Comparison of ENCODE assay signal across 27 cellular contexts in the genomic region with DNA sequence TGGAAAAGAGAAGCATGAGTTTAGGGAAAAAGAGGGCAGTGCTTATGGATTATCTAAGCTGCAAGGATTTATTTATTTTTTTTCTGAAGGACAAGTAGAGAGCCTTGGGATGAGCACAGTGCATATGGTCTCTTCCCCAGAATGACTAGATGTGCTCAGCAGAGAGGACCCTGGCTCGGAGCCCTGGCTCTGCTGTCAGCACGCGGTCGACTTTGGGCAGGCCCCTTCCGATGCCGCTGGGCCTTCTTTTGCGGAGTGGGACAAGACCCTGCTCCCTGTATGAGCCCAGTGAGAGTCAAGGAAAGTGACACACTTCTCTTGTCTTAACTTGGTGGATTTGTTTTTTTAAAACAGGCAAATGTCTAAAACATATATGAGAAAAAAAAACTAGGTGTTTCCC.
"Had no signal": no experiment of that assay in that cellular context is flagged by ENCODE, and none has a peak within 500 bp of the region (broad histone marks: within the 10 kb centered on the region; RNA-seq: fewer than 3 reads in every experiment).

No MANE protein-coding gene starts in this region.

- DNase-seq: activated B cell treated with CpG ODN at 0.5 μM for 24 hours; activated CD4-positive, alpha-beta T cell treated with anti-CD3 and anti-CD28 coated beads for 48 hours; activated CD4-positive, alpha-beta T cell treated with anti-CD3 and anti-CD28 coated beads, Interleukin-2, amount 50 U/mL, for 1 hour; activated CD4-positive, alpha-beta T cell treated with anti-CD3 and anti-CD28 coated beads, Interleukin-2, amount 50 U/mL, for 48 hours; activated CD8-positive, alpha-beta memory T cell treated with anti-CD3 and anti-CD28 coated beads for 24 hours; activated CD8-positive, alpha-beta T cell treated with anti-CD3 and anti-CD28 coated beads for 36 hours; activated effector memory CD4-positive, alpha-beta T cell treated with Interleukin-2 at 50 U/mL for 16 hours; activated gamma-delta T cell treated with Interleukin-2 at 50 U/mL for 16 hours; activated naive CD4-positive, alpha-beta T cell treated with anti-CD3 and anti-CD28 coated beads, Interleukin-2, amount 50 U/mL, for 16 hours; activated naive CD4-positive, alpha-beta T cell treated with Interleukin-2 at 50 U/mL for 16 hours; activated T-cell treated with anti-CD3 and anti-CD28 coated beads, Interleukin-2, amount 50 U/mL, for 4 hours; amniotic stem cell; brain microvascular endothelial cell; effector memory CD4-positive, alpha-beta T cell; endodermal cell; foreskin fibroblast; T1000; WERI-Rb-1 had no signal

- H3K9me3 Mint-ChIP-seq: activated CD8-positive, alpha-beta T cell treated with anti-CD3 and anti-CD28 coated beads for 36 hours; activated T-cell treated with anti-CD3 and anti-CD28 coated beads, Interleukin-2, amount 50 U/mL, for 4 hours; activated T-helper 17 cell treated with anti-CD3 and anti-CD28 coated beads, Interleukin-2, amount 50 U/mL, for 72 hours; central memory CD8-positive, alpha-beta T cell; dendritic cell treated with granulocyte-macrophage colony-stimulating factor and Interleukin-4, amounts not matched to agents 40 ng/mL and 50 ng/mL, for 4 days; endodermal cell; T-helper 2 cell treated with Interferon-gamma antibody and Interleukin-4, amounts not matched to agents 5 μg/mL and 100 μg/mL, for 36 hours had no signal

- H3K36me3 ChIP-seq: brain microvascular endothelial cell, WERI-Rb-1 had no signal

- H3K4me3 Mint-ChIP-seq: activated B cell treated with CpG ODN at 0.5 μM for 24 hours; activated CD8-positive, alpha-beta T cell treated with anti-CD3 and anti-CD28 coated beads for 36 hours; activated naive CD8-positive, alpha-beta T cell; activated T-cell treated with anti-CD3 and anti-CD28 coated beads, Interleukin-2, amount 50 U/mL, for 4 hours; activated T-helper 17 cell treated with anti-CD3 and anti-CD28 coated beads, Interleukin-2, amount 50 U/mL, for 72 hours; central memory CD8-positive, alpha-beta T cell; dendritic cell treated with granulocyte-macrophage colony-stimulating factor and Interleukin-4, amounts not matched to agents 40 ng/mL and 50 ng/mL, for 4 days; endodermal cell; T-helper 2 cell treated with Interferon-gamma antibody and Interleukin-4, amounts not matched to agents 5 μg/mL and 100 μg/mL, for 36 hours had no signal

- H3K4me1 Mint-ChIP-seq: activated B cell treated with CpG ODN at 0.5 μM for 24 hours; activated T-helper 17 cell treated with anti-CD3 and anti-CD28 coated beads, Interleukin-2, amount 50 U/mL, for 72 hours; central memory CD8-positive, alpha-beta T cell had no signal

- H3K27ac ChIP-seq: brain microvascular endothelial cell, coronary artery, WERI-Rb-1 had no signal

- H3K27ac Mint-ChIP-seq: activated B cell treated with CpG ODN at 0.5 μM for 24 hours; activated CD8-positive, alpha-beta T cell treated with anti-CD3 and anti-CD28 coated beads for 36 hours; activated naive CD8-positive, alpha-beta T cell; activated T-helper 17 cell treated with anti-CD3 and anti-CD28 coated beads, Interleukin-2, amount 50 U/mL, for 72 hours; dendritic cell treated with granulocyte-macrophage colony-stimulating factor and Interleukin-4, amounts not matched to agents 40 ng/mL and 50 ng/mL, for 4 days; endodermal cell; T-helper 2 cell treated with Interferon-gamma antibody and Interleukin-4, amounts not matched to agents 5 μg/mL and 100 μg/mL, for 36 hours had no signal

- ATAC-seq: activated CD4-positive, CD25-positive, alpha-beta regulatory T cell treated with anti-CD3 and anti-CD28 coated beads, Interleukin-2, amount 50 U/mL, for 24 hours; activated CD8-positive, alpha-beta T cell treated with anti-CD3 and anti-CD28 coated beads for 36 hours; activated T-cell treated with anti-CD3 and anti-CD28 coated beads, Interleukin-2, amount 50 U/mL, for 4 hours; activated T-helper 17 cell treated with anti-CD3 and anti-CD28 coated beads, Interleukin-2, amount 50 U/mL, for 72 hours; esophagus mucosa had no signal

- H3K4me3 ChIP-seq: coronary artery, dorsolateral prefrontal cortex had no signal

- H3K27me3 Mint-ChIP-seq: activated B cell treated with CpG ODN at 0.5 μM for 24 hours; activated CD8-positive, alpha-beta T cell treated with anti-CD3 and anti-CD28 coated beads for 36 hours; activated naive CD8-positive, alpha-beta T cell; activated T-helper 17 cell treated with anti-CD3 and anti-CD28 coated beads, Interleukin-2, amount 50 U/mL, for 72 hours; central memory CD8-positive, alpha-beta T cell; dendritic cell treated with granulocyte-macrophage colony-stimulating factor and Interleukin-4, amounts not matched to agents 40 ng/mL and 50 ng/mL, for 4 days had no signal

- H3K27me3 ChIP-seq: brain microvascular endothelial cell, dorsolateral prefrontal cortex had no signal
